In the genomic region with DNA sequence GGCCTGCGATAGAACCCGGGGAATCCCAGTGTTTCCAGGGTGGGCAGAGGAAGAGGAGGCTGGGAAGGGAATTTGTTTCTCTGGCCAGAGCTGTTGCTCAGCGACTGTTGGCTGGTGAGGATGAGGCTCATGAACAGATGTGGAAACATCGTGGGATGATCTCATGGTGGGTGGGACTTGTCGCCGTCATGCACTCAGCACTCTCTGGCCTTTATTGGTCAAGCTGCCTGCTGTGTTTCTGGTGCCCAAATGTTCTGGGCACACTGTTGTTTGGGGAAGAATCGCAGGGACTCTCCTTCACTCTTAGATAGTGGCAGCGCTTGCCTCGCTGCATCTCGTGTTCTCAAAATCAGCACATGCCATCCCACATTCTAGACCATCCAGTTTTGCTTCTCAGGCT, we compare ENCODE assay signal across 9 cellular contexts.
DNase-seq lines count a peak whose midpoint lies in the region; ATAC-seq and TF ChIP-seq lines count a peak whose summit lies in the region.
"Had no signal": no experiment of that assay in that cellular context is flagged by ENCODE, and none has a peak within 500 bp of the region (broad histone marks: within the 10 kb centered on the region; RNA-seq: fewer than 3 reads in every experiment).

No MANE protein-coding gene starts in this region.

- H3K27ac ChIP-seq in esophagus (ENCODE audit: low read depth in 2 of 2, low read length in 1 of 2): peak overlapping the region; percentile 62 to 84
- H3K27ac ChIP-seq: SK-N-MC had no signal

- peak; percentile 85 for DNase-seq in AG08396 (ENCODE audit: low spot score)
- peak; percentile 29 for DNase-seq in NCI-H2227 (lab: John Stamatoyannopoulos, UW; ENCODE audit: unreplicated experiment)
- peak; percentile 95 for DNase-seq in myocyte (ENCODE audit: low read depth)
- DNase-seq in Calu3: no peak
- no peak for DNase-seq in activated gamma-delta T cell (lab: John Stamatoyannopoulos, UW)

- H3K4me1 ChIP-seq in esophagus (ENCODE audit: control insufficient read depth in 2 of 2, insufficient read depth in 2 of 2, low read length in 1 of 2): no peaks in the 10 kb centered on the region

- H3K9me3 Mint-ChIP-seq in Calu3 (ENCODE audit: low read depth, unreplicated experiment): no peaks in the 10 kb centered on the region

- no peaks in the 10 kb centered on the region for H3K36me3 ChIP-seq in esophagus (ENCODE audit: control insufficient read depth in 2 of 2, insufficient read depth in 2 of 2, low read length in 1 of 2)

- TF ChIP-seq CTCF in Calu3 (IDR thresholded peaks at IDR 0.05; ENCODE audit: unreplicated experiment): no peak

- intact Hi-C loops in Calu3 (cut with micrococcal nuclease; ENCODE audit: unreplicated experiment): no loop called here

- no peak overlapping the region for H3K4me3 ChIP-seq in esophagus (ENCODE audit: low read depth in 1 of 2, low read length in 2 of 2)
- H3K4me3 ChIP-seq: SK-N-MC had no signal

- H3K4me1 Mint-ChIP-seq in Calu3 (ENCODE audit: low read depth, unreplicated experiment): no peaks in the 10 kb centered on the region

- no peaks in the 10 kb centered on the region for H3K27me3 ChIP-seq in esophagus (ENCODE audit: control insufficient read depth in 1 of 2, insufficient read depth in 2 of 2, low read length in 2 of 2)

- no peak for ATAC-seq in HG02642 (IDR thresholded peaks at IDR 0.05; ENCODE audit: poor library complexity, unreplicated experiment)
- no peak for ATAC-seq in GM19397 (IDR thresholded peaks at IDR 0.05; ENCODE audit: unreplicated experiment)

- H3K4me3 Mint-ChIP-seq in Calu3 (ENCODE audit: low read depth, unreplicated experiment): no peak overlapping the region

- H3K27ac Mint-ChIP-seq in Calu3 (ENCODE audit: unreplicated experiment): no peak overlapping the region

- H3K9me3 ChIP-seq in esophagus (ENCODE audit: control insufficient read depth in 2 of 2, insufficient read depth in 1 of 2, low read depth in 1 of 2, low read length in 1 of 2): no peaks in the 10 kb centered on the region

- CTCF ChIA-PET in Calu3 (lab: Charles Lee): interaction anchor here (0.6 to 1.2 kb wide), 2 partner anchors 45 to 107 kb away, joined by 3 to 11 read pairs; no protein-coding TSS in a partner anchor

- H3K36me3 Mint-ChIP-seq in Calu3 (ENCODE audit: insufficient read depth, unreplicated experiment): peaks cover 15% of the 10 kb centered on the region

- 57 to 58% methylated on average over 10 of the region's 10 CpGs for WGBS in esophagus, 2 donors

- no peaks in the 10 kb centered on the region for H3K27me3 Mint-ChIP-seq in Calu3 (ENCODE audit: unreplicated experiment)

- BruUV-seq in Calu3 (replicated peaks; lab: Mats Ljungman, UMichigan): no TSS peak

Comparison
In these comparisons a context has a peak if more than half of its experiments do, and no peak if none do; other contexts are left out.
1. DNase-seq: peak in AG08396 (single experiment), NCI-H2227 (single experiment) and myocyte (single experiment); none in Calu3 (single experiment) and activated gamma-delta T cell (single experiment).